ENCODE assay signal across 9 cellular contexts in the genomic region with DNA sequence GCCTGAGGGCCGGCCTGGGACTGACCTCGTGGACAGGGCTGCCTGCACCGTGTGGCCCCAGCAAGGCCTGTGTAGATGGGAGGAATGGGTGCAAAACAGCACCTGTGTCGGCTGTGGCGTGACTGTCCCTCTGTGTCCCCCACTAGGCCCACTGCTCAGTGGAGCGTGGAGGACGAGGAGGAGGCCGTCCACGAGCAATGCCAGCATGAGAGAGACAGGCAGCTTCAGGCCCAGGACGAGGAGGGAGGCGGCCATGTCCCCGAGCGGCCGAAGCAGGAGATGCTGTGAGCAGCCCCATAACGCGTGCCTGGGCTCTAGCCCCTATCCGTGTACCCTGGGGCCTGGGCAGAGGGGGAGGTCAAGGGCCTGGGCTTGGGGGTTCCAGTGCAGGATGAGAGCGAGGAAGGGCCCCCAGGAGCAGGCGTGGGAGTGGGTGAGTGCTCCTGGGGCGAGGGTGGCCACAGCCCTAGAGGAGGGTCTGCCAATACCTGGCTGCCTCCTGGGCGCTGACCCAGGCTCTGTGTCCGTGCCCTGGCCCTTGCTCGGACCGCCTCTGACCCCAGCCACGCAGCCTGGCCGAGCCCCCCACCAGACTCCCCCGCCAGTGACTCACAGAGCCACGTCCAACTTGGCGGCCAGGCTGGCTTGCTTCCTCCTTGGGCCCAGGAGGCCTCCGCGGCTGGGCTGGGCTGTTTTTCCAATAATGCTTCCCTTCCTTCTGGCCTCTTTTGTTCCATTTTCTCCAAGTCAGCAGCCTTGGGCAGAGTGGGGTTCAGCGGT. TPM values are rescaled to one million over a fixed set of nuclear protein-coding genes. Genes with fewer than 3 reads are reported as not detected.
A peak's percentile ranks its signal among the peaks of the same experiment; 100 is the strongest.
DNase-seq lines count a peak whose midpoint lies in the region; ATAC-seq lines count a peak whose summit lies in the region.
"Had no signal": no experiment of that assay in that cellular context is flagged by ENCODE, and none has a peak within 500 bp of the region (broad histone marks: within the 10 kb centered on the region; RNA-seq: fewer than 3 reads in every experiment).

No MANE protein-coding gene starts in this region.

- H2BK5ac ChIP-seq in neuronal stem cell (ENCODE audit: low read length): peak overlapping the region; percentile 84

- H3K36me3 ChIP-seq in duodenal mucosa (ENCODE audit: control insufficient read depth in 1 of 2, insufficient read depth in 2 of 2, low read length in 2 of 2) (peaks cover 0 to 11% of the 10 kb centered on the region in 2 donors), neuronal stem cell (replicated peaks in 1 of 2; ENCODE audit: control insufficient read depth in 2 of 2, insufficient read depth in 2 of 2, low read length in 2 of 2) (no peaks in the 10 kb centered on the region)

- no peaks in the 10 kb centered on the region for H3K27me3 ChIP-seq in duodenal mucosa (ENCODE audit: control insufficient read depth in 1 of 2, insufficient read depth in 2 of 2, low read length in 2 of 2)
- peaks cover 0 to 3% (median 0%) of the 10 kb centered on the region in 3 experiments for H3K27me3 ChIP-seq in neuronal stem cell (ENCODE audit: control insufficient read depth in 3 of 3, insufficient read depth in 3 of 3, low read depth in 1 of 3, low read length in 3 of 3)

- no CpG with 5 or more reads among the region's 32 CpGs for WGBS in neuronal stem cell (ENCODE audit: extremely low coverage in 2 of 2, insufficient read length in 2 of 2, insufficient replicate concordance in 1 of 2), 2 donors

- H3K9ac ChIP-seq in duodenal mucosa (ENCODE audit: low read depth in 1 of 2, low read length in 2 of 2) (no peak overlapping the region), neuronal stem cell (ENCODE audit: low read depth, low read length, poor library complexity) (peak overlapping the region; percentile 72)

- H3K4me3 ChIP-seq in duodenal mucosa (ENCODE audit: low read depth in 1 of 2, low read length in 2 of 2): no peak overlapping the region
- no peak overlapping the region for H3K4me3 ChIP-seq in neuronal stem cell (ENCODE audit: low read length in 2 of 2)

- H3K4me1 ChIP-seq in duodenal mucosa (ENCODE audit: control insufficient read depth in 1 of 2, insufficient read depth in 2 of 2, low read length in 2 of 2): peaks cover 0 to 10% of the 10 kb centered on the region in 2 donors
- H3K4me1 ChIP-seq in neuronal stem cell (ENCODE audit: control insufficient read depth in 2 of 2, insufficient read depth in 1 of 2, low read depth in 1 of 2, low read length in 2 of 2): peaks cover 5 to 7% of the 10 kb centered on the region in 2 donors

- no peaks in the 10 kb centered on the region for H3K9me3 ChIP-seq in duodenal mucosa (ENCODE audit: control insufficient read depth in 1 of 2, low read length in 2 of 2)
- no peaks in the 10 kb centered on the region for H3K9me3 ChIP-seq in neuronal stem cell (replicated peaks in 1 of 2; ENCODE audit: control insufficient read depth in 2 of 2, insufficient read depth in 1 of 2, low read depth in 1 of 2, low read length in 2 of 2)

- H2AFZ ChIP-seq in neuronal stem cell (ENCODE audit: low read length): peak overlapping the region; percentile 70

- peak overlapping the region; percentile 87 for H2BK120ac ChIP-seq in neuronal stem cell (ENCODE audit: low read depth, low read length)

- H3K4me2 ChIP-seq in neuronal stem cell (ENCODE audit: insufficient read depth, low read length, poor library complexity, severe bottlenecking): no peak overlapping the region

- H3K79me1 ChIP-seq in neuronal stem cell (ENCODE audit: low read depth, low read length): no peaks in the 10 kb centered on the region

- H3K27ac ChIP-seq in duodenal mucosa (ENCODE audit: low read depth, low read length) (peak overlapping the region; percentile 50), neuronal stem cell (replicated peaks; ENCODE audit: low read length) (no peak overlapping the region)

- H2AK5ac ChIP-seq in neuronal stem cell (ENCODE audit: low read depth, low read length): peak overlapping the region; percentile 95

- no peak overlapping the region for H3K4ac ChIP-seq in neuronal stem cell (ENCODE audit: low read length)

- H2BK12ac ChIP-seq in neuronal stem cell (ENCODE audit: low read length): peak overlapping the region; percentile 75

- H3K18ac ChIP-seq in neuronal stem cell (ENCODE audit: low read length): peak overlapping the region; percentile 78

- DNase-seq in EH (ENCODE audit: low read depth) (peak; percentile 8), neuronal stem cell (ENCODE audit: low spot score) (no peak), retina (no peak), NCI-H524 (lab: John Stamatoyannopoulos, UW) (no peak)
- DNase-seq: activated CD8-positive, alpha-beta memory T cell treated with anti-CD3 and anti-CD28 coated beads, Interleukin-2, amount 10 ng/mL, durations not matched to agents 7 days and 5 days; DMS 273 treated with DMSO at 0.1 percent for 48 hours; NCI-H82 had no signal

- H2BK15ac ChIP-seq in neuronal stem cell (ENCODE audit: low read length): peak overlapping the region; percentile 90

- H4K91ac ChIP-seq in neuronal stem cell (ENCODE audit: low read depth, low read length, poor library complexity): peak overlapping the region; percentile 89

- no peak for ATAC-seq in GM18907 (IDR thresholded peaks at IDR 0.05; ENCODE audit: unreplicated experiment)
- ATAC-seq: activated CD8-positive, alpha-beta memory T cell treated with anti-CD3 and anti-CD28 coated beads, Interleukin-2, amount 10 ng/mL, durations not matched to agents 7 days and 5 days had no signal

- peak overlapping the region; percentile 89 for H3K23ac ChIP-seq in neuronal stem cell (ENCODE audit: low read depth, low read length, poor library complexity)

- H3K14ac ChIP-seq in neuronal stem cell (ENCODE audit: low read length): no peak overlapping the region

- H4K8ac ChIP-seq in neuronal stem cell (ENCODE audit: low read depth, low read length): peak overlapping the region; percentile 23

RNA-seq across cellular contexts. Expression of gene PRR33, which starts 11.6 kb away (rescaled TPM):
- polyA plus RNA-seq in neuronal stem cell (2013, experiment 1 of 2): not detected
- polyA plus RNA-seq in neuronal stem cell (2013, experiment 2 of 2): not detected

RNA-seq across cellular contexts. Expression of gene LSP1, which starts 27.2 kb away (rescaled TPM):
- polyA plus RNA-seq in neuronal stem cell (2013, experiment 1 of 2): 0.13 TPM
- polyA plus RNA-seq in neuronal stem cell (2013, experiment 2 of 2): 0.73 TPM

RNA-seq across cellular contexts. Expression of gene TNNT3, which starts 39.4 kb away (rescaled TPM):
- polyA plus RNA-seq in neuronal stem cell (2013, experiment 1 of 2): 0.49 TPM
- 0.32 TPM for polyA plus RNA-seq in neuronal stem cell (2013, experiment 2 of 2)

RNA-seq across cellular contexts. Expression of gene TNNI2, which starts 41.4 kb away (rescaled TPM):
- polyA plus RNA-seq in neuronal stem cell (2013, experiment 1 of 2): 0.13 TPM
- polyA plus RNA-seq in neuronal stem cell (2013, experiment 2 of 2): not detected

RNA-seq across cellular contexts. Expression of gene SYT8, which starts 45.3 kb away (rescaled TPM):
- polyA plus RNA-seq in neuronal stem cell (2013, experiment 1 of 2): not detected
- not detected for polyA plus RNA-seq in neuronal stem cell (2013, experiment 2 of 2)
